In genomic region chr1:248823517-248824001, GRCh38 we compare ENCODE assay signal across 10 cellular contexts. TPM values are rescaled to one million over a fixed set of nuclear protein-coding genes. Genes with fewer than 3 reads are reported as not detected.
DNase-seq lines count a peak whose midpoint lies in the region; ATAC-seq and TF ChIP-seq lines count a peak whose summit lies in the region.
"Had no signal": no experiment of that assay in that cellular context is flagged by ENCODE, and none has a peak within 500 bp of the region (broad histone marks: within the 10 kb centered on the region; RNA-seq: fewer than 3 reads in every experiment).

No MANE protein-coding gene starts in this region.

- no peaks in the 10 kb centered on the region for H3K9me3 Mint-ChIP-seq in T-helper 1 cell treated with Interleukin-12 subunit alpha and Interleukin-12 subunit beta and Interleukin-4 antibody, amounts not matched to agents 30 μg/mL and 1 μg/mL, for 36 hours

- 70% methylated on average over 2 of the region's 2 CpGs for WGBS in esophagus muscularis mucosa

- no peak for TF ChIP-seq POLR2A in esophagus muscularis mucosa (IDR thresholded peaks at IDR 0.05; ENCODE audit: low read depth)
- TF ChIP-seq POLR2A in gastrocnemius medialis (IDR thresholded peaks at IDR 0.05): no peak

- no peak overlapping the region for H3K4me3 ChIP-seq in SU-DHL-6 (ENCODE audit: insufficient read depth, low read length, poor library complexity, severe bottlenecking)
- peak overlapping the region in 3 of 4 donors; percentile 68 to 83 (median 80) for H3K4me3 ChIP-seq in esophagus muscularis mucosa
- H3K4me3 ChIP-seq in gastrocnemius medialis: peak overlapping the region in 2 of 4 donors; percentile 5 to 94

- H3K4me1 Mint-ChIP-seq in T-helper 1 cell treated with Interleukin-12 subunit alpha and Interleukin-12 subunit beta and Interleukin-4 antibody, amounts not matched to agents 30 μg/mL and 1 μg/mL, for 36 hours (ENCODE audit: low read depth): peaks cover 57% of the 10 kb centered on the region

- in situ Hi-C loops in gastrocnemius medialis (cut with MboI; ENCODE audit: low sequenced_read_pairs in 4 of 4): no loop called here
- in situ Hi-C loops in GM13977 (cut with MboI; ENCODE audit: low pct_unique_long_range_greater_than_20kb, low sequenced_read_pairs, unreplicated experiment): no loop called here

- H3K4me3 Mint-ChIP-seq in T-helper 1 cell treated with Interleukin-12 subunit alpha and Interleukin-12 subunit beta and Interleukin-4 antibody, amounts not matched to agents 30 μg/mL and 1 μg/mL, for 36 hours: peak overlapping the region; percentile 37

- no peak overlapping the region for H3K9ac ChIP-seq in SU-DHL-6 (ENCODE audit: low read length)

- peak overlapping the region; percentile 82 for H3K4me2 ChIP-seq in SU-DHL-6 (ENCODE audit: low read depth, low read length, poor library complexity, severe bottlenecking)

- intact Hi-C loops in esophagus muscularis mucosa (cut with DNase I): no loop called here
- intact Hi-C loops in gastrocnemius medialis (cut with DNase I; ENCODE audit: low total_unique reads): no loop called here

- 0 out of 2 replicates have a peak, but pooled peaks cover 3% of the 10 kb centered on the region for H3F3A ChIP-seq in SU-DHL-6 (ENCODE audit: insufficient read depth)

- peaks cover 56 to 74% (median 73%) of the 10 kb centered on the region in 4 donors for H3K4me1 ChIP-seq in esophagus muscularis mucosa
- peaks cover 57 to 66% of the 10 kb centered on the region in 2 donors for H3K4me1 ChIP-seq in gastrocnemius medialis

- H3K9me2 ChIP-seq in SU-DHL-6 (replicated peaks; ENCODE audit: insufficient read depth, low read length): no peaks in the 10 kb centered on the region

- H3K27me3 ChIP-seq in SU-DHL-6 (ENCODE audit: low read length) (no peaks in the 10 kb centered on the region), esophagus muscularis mucosa (no peaks in the 10 kb centered on the region), gastrocnemius medialis (no peaks in the 10 kb centered on the region)

- H3K27ac ChIP-seq in SU-DHL-6 (ENCODE audit: low read depth, low read length) (no peak overlapping the region), esophagus muscularis mucosa (replicated peaks in 1 of 4) (no peak overlapping the region), gastrocnemius medialis (peak overlapping the region; percentile 55 to 99 (median 80))
- H3K27ac ChIP-seq: C4-2B had no signal

- H3K27ac Mint-ChIP-seq in T-helper 1 cell treated with Interleukin-12 subunit alpha and Interleukin-12 subunit beta and Interleukin-4 antibody, amounts not matched to agents 30 μg/mL and 1 μg/mL, for 36 hours: peak overlapping the region; percentile 50

- DNase-seq in T-helper 1 cell: no peak
- DNase-seq in esophagus muscularis mucosa (ENCODE audit: extremely low spot score): no peak
- no peak for DNase-seq in gastrocnemius medialis
- no peak for DNase-seq in GM13977 (ENCODE audit: low spot score)
- DNase-seq in activated CD4-positive, alpha-beta T cell treated with anti-CD3 and anti-CD28 coated beads for 48 hours: no peak
- DNase-seq in activated gamma-delta T cell (lab: John Stamatoyannopoulos, UW): no peak
- DNase-seq: NCI-H187 had no signal

- no peaks in the 10 kb centered on the region for H3K27me3 Mint-ChIP-seq in T-helper 1 cell treated with Interleukin-12 subunit alpha and Interleukin-12 subunit beta and Interleukin-4 antibody, amounts not matched to agents 30 μg/mL and 1 μg/mL, for 36 hours (ENCODE audit: low read depth)

- no peaks in the 10 kb centered on the region for H3K9me3 ChIP-seq in SU-DHL-6 (ENCODE audit: insufficient read depth, low read length)
- no peaks in the 10 kb centered on the region for H3K9me3 ChIP-seq in esophagus muscularis mucosa
- H3K9me3 ChIP-seq in gastrocnemius medialis: no peaks in the 10 kb centered on the region

- H2AFZ ChIP-seq in SU-DHL-6 (ENCODE audit: low read depth, low read length, severe bottlenecking): no peak overlapping the region

- TF ChIP-seq CTCF in SU-DHL-6 (IDR thresholded peaks at IDR 0.05; ENCODE audit: insufficient read depth, low read length, poor library complexity, severe bottlenecking) (no peak), esophagus muscularis mucosa (IDR thresholded peaks at IDR 0.05) (no peak), gastrocnemius medialis (IDR thresholded peaks at IDR 0.05 in 4 of 5, conservative IDR thresholded peaks at IDR 0.05 in 1 of 5) (no peak), GM13977 (IDR thresholded peaks at IDR 0.05; ENCODE audit: extremely low read depth, insufficient read depth, missing control alignments) (no peak)

- H3K36me3 ChIP-seq in SU-DHL-6 (ENCODE audit: low read length) (no peaks in the 10 kb centered on the region), esophagus muscularis mucosa (peaks cover 0 to 41% (median 17%) of the 10 kb centered on the region in 4 donors), gastrocnemius medialis (peaks cover 0 to 4% of the 10 kb centered on the region in 2 donors)

- H4K20me1 ChIP-seq in SU-DHL-6 (ENCODE audit: low read depth, low read length): no peaks in the 10 kb centered on the region

- no peak for TF ChIP-seq EP300 in esophagus muscularis mucosa (IDR thresholded peaks at IDR 0.05)

- no peak for ATAC-seq in gastrocnemius medialis

- peaks cover 51% of the 10 kb centered on the region for H3K79me2 ChIP-seq in SU-DHL-6 (ENCODE audit: insufficient read depth, low read length)

- peaks cover 34% of the 10 kb centered on the region for H3K36me3 Mint-ChIP-seq in T-helper 1 cell treated with Interleukin-12 subunit alpha and Interleukin-12 subunit beta and Interleukin-4 antibody, amounts not matched to agents 30 μg/mL and 1 μg/mL, for 36 hours (ENCODE audit: low read depth)

RNA-seq across cellular contexts. Expression of gene SH3BP5L, which starts 2.2 kb away (rescaled TPM):
- total RNA-seq in esophagus muscularis mucosa: 10 to 100 TPM; 19.9 to 36.2 (median 28.3) TPM
- total RNA-seq in gastrocnemius medialis: 10 to 100 TPM; 15.7 to 26.4 (median 22.8) TPM

RNA-seq across cellular contexts. Expression of gene ZNF672, which starts 14.5 kb away (rescaled TPM):
- total RNA-seq in esophagus muscularis mucosa (10 to 100 TPM; 30.3 to 46.4 (median 39.3) TPM), gastrocnemius medialis (10 to 100 TPM; 41.9 to 81.0 (median 59.0) TPM)

RNA-seq across cellular contexts. Expression of gene ZNF692, which starts 35.3 kb away (rescaled TPM):
- total RNA-seq in esophagus muscularis mucosa (10 to 100 TPM; 19.4 to 37.3 (median 30.5) TPM), gastrocnemius medialis (10 to 100 TPM in 3 of 4 donors, 1 to 10 TPM in 1; 8.0 to 38.0 (median 13.9) TPM)

Comparison
In these comparisons a context has a peak if more than half of its experiments do, and no peak if none do; other contexts are left out.
1. H3K27ac ChIP-seq: peak in gastrocnemius medialis (4 of 4); none in SU-DHL-6 (single experiment) and esophagus muscularis mucosa (0 of 4).